18 cellular contexts compared by ENCODE assay signal in genomic region chr2:74438248-74438647, GRCh38. TPM values are rescaled to one million over a fixed set of nuclear protein-coding genes. Genes with fewer than 3 reads are reported as not detected.
A peak's percentile ranks its signal among the peaks of the same experiment; 100 is the strongest.
DNase-seq lines count a peak whose midpoint lies in the region; ATAC-seq, FAIRE-seq and TF ChIP-seq lines count a peak whose summit lies in the region.
"Had no signal": no experiment of that assay in that cellular context is flagged by ENCODE, and none has a peak within 500 bp of the region (broad histone marks: within the 10 kb centered on the region; RNA-seq: fewer than 3 reads in every experiment).

No MANE protein-coding gene starts in this region.

- intact Hi-C loops in PC-3 (cut with micrococcal nuclease): no loop called here
- intact Hi-C loops in activated T-helper 1 cell treated with anti-CD3 and anti-CD28 coated beads, Interleukin-12 subunit alpha, Interleukin-12 subunit beta, Interleukin-2, Interleukin-4 antibody, amounts not matched to agents 30 ng/mL and 10 ng/mL and 1 ng/mL, durations not matched to agents 14 hours and 24 hours and 36 hours (cut with micrococcal nuclease): no loop called here

- H3F3A ChIP-seq in PC-3 (ENCODE audit: low read length, unreplicated experiment): no peaks in the 10 kb centered on the region

- no peaks in the 10 kb centered on the region for H3K9me3 Mint-ChIP-seq in activated T-helper 1 cell treated with anti-CD3 and anti-CD28 coated beads, Interleukin-12 subunit alpha, Interleukin-12 subunit beta, Interleukin-2, Interleukin-4 antibody, amounts not matched to agents 30 ng/mL and 10 ng/mL and 1 ng/mL, durations not matched to agents 14 hours and 24 hours and 36 hours
- H3K9me3 Mint-ChIP-seq: activated CD4-positive, alpha-beta T cell treated with anti-CD3 and anti-CD28 coated beads, Interleukin-2, amount 10 ng/mL, durations not matched to agents 24 days and 14 days; memory B cell had no signal

- POLR2A ChIA-PET in PC-3 (lab: Charles Lee; ENCODE audit: unreplicated experiment): no interaction called here

- no peak overlapping the region for H3K9ac ChIP-seq in PC-3 (ENCODE audit: low read length)
- H3K9ac ChIP-seq in iPS-20b (ENCODE audit: low read depth, low read length): no peak overlapping the region
- no peak overlapping the region for H3K9ac ChIP-seq in skeletal muscle satellite cell (ENCODE audit: low read depth, low read length)

- peak; percentile 13 for FAIRE-seq in GM12891 (lab: Jason Lieb, UNC)
- FAIRE-seq: RCC 7860, TTC549 had no signal

- H3K27me3 ChIP-seq in PC-3 (ENCODE audit: low read length) (no peaks in the 10 kb centered on the region), iPS-20b (ENCODE audit: insufficient read depth, low read length) (peaks cover 15% of the 10 kb centered on the region; the same call in 1 of the 2 replicates), skeletal muscle satellite cell (ENCODE audit: control insufficient read depth, insufficient read depth, low read length) (peaks cover 11% of the 10 kb centered on the region)
- H3K27me3 ChIP-seq: right atrium auricular region, suprapubic skin had no signal

- no peak overlapping the region for H2AFZ ChIP-seq in PC-3 (ENCODE audit: low read length)

- H3K4me3 ChIP-seq in PC-3 (ENCODE audit: low read length) (no peak overlapping the region), iPS-20b (ENCODE audit: low read length) (peak overlapping the region; percentile 7; the same call in 1 of the 2 replicates), skeletal muscle satellite cell (ENCODE audit: low read length) (peak overlapping the region; percentile 8)

- H3K9me3 ChIP-seq in PC-3 (ENCODE audit: low read length) (no peaks in the 10 kb centered on the region), iPS-20b (ENCODE audit: insufficient read depth, low read depth, low read length) (no peaks in the 10 kb centered on the region), skeletal muscle satellite cell (replicated peaks; ENCODE audit: low read length) (no peaks in the 10 kb centered on the region)
- H3K9me3 ChIP-seq: right atrium auricular region, suprapubic skin had no signal

- CTCF ChIA-PET in PC-3 (lab: Charles Lee): no interaction called here

- H3K79me2 ChIP-seq in PC-3 (ENCODE audit: low read length): peaks cover 82% of the 10 kb centered on the region

- TF ChIP-seq CTCF in PC-3 (conservative IDR thresholded peaks at IDR 0.05; ENCODE audit: low read depth, low read length): no peak

- peaks cover 26% of the 10 kb centered on the region for H4K20me1 ChIP-seq in PC-3 (ENCODE audit: low read length)

- no peak for TF ChIP-seq POLR2A in GM12891 (IDR thresholded peaks at IDR 0.05; ENCODE audit: low read depth, low read length)

- no peak overlapping the region for H3K4me3 Mint-ChIP-seq in activated T-helper 1 cell treated with anti-CD3 and anti-CD28 coated beads, Interleukin-12 subunit alpha, Interleukin-12 subunit beta, Interleukin-2, Interleukin-4 antibody, amounts not matched to agents 30 ng/mL and 10 ng/mL and 1 ng/mL, durations not matched to agents 14 hours and 24 hours and 36 hours
- H3K4me3 Mint-ChIP-seq: activated CD4-positive, alpha-beta T cell treated with anti-CD3 and anti-CD28 coated beads, Interleukin-2, amount 10 ng/mL, durations not matched to agents 24 days and 14 days; memory B cell had no signal

- H3K36me3 ChIP-seq in PC-3 (ENCODE audit: low read depth, low read length): peaks cover 11% of the 10 kb centered on the region; the same call in 1 of the 2 replicates
- H3K36me3 ChIP-seq in iPS-20b (ENCODE audit: insufficient read depth, low read depth, low read length): peaks cover 6% of the 10 kb centered on the region; the same call in 1 of the 2 replicates
- no peaks in the 10 kb centered on the region for H3K36me3 ChIP-seq in skeletal muscle satellite cell (ENCODE audit: insufficient read depth, low read length)
- H3K36me3 ChIP-seq: right atrium auricular region, suprapubic skin had no signal

- H3K9me2 ChIP-seq in PC-3 (replicated peaks; ENCODE audit: low read length): no peaks in the 10 kb centered on the region

- H3K4me1 ChIP-seq in PC-3 (ENCODE audit: insufficient read depth, low read length) (peaks cover 26% of the 10 kb centered on the region), iPS-20b (ENCODE audit: insufficient read depth, low read length) (peaks cover 32% of the 10 kb centered on the region), skeletal muscle satellite cell (ENCODE audit: control insufficient read depth, insufficient read depth, low read length) (peaks cover 53% of the 10 kb centered on the region)

- H3K4me1 Mint-ChIP-seq in activated T-helper 1 cell treated with anti-CD3 and anti-CD28 coated beads, Interleukin-12 subunit alpha, Interleukin-12 subunit beta, Interleukin-2, Interleukin-4 antibody, amounts not matched to agents 30 ng/mL and 10 ng/mL and 1 ng/mL, durations not matched to agents 14 hours and 24 hours and 36 hours (ENCODE audit: low read depth): peaks cover 12% of the 10 kb centered on the region

- no peaks in the 10 kb centered on the region for H3K36me3 Mint-ChIP-seq in activated T-helper 1 cell treated with anti-CD3 and anti-CD28 coated beads, Interleukin-12 subunit alpha, Interleukin-12 subunit beta, Interleukin-2, Interleukin-4 antibody, amounts not matched to agents 30 ng/mL and 10 ng/mL and 1 ng/mL, durations not matched to agents 14 hours and 24 hours and 36 hours (ENCODE audit: low read depth)
- H3K36me3 Mint-ChIP-seq: memory B cell had no signal

- H3K4me2 ChIP-seq in PC-3 (ENCODE audit: low read length) (peak overlapping the region; percentile 98; the same call in 1 of the 2 replicates), skeletal muscle satellite cell (ENCODE audit: low read length) (peak overlapping the region; percentile 97)

- H3K27me3 Mint-ChIP-seq in activated T-helper 1 cell treated with anti-CD3 and anti-CD28 coated beads, Interleukin-12 subunit alpha, Interleukin-12 subunit beta, Interleukin-2, Interleukin-4 antibody, amounts not matched to agents 30 ng/mL and 10 ng/mL and 1 ng/mL, durations not matched to agents 14 hours and 24 hours and 36 hours (ENCODE audit: insufficient read depth): peaks cover 21% of the 10 kb centered on the region

- H3K27ac Mint-ChIP-seq in activated T-helper 1 cell treated with anti-CD3 and anti-CD28 coated beads, Interleukin-12 subunit alpha, Interleukin-12 subunit beta, Interleukin-2, Interleukin-4 antibody, amounts not matched to agents 30 ng/mL and 10 ng/mL and 1 ng/mL, durations not matched to agents 14 hours and 24 hours and 36 hours: no peak overlapping the region
- H3K27ac Mint-ChIP-seq: activated CD4-positive, alpha-beta T cell treated with anti-CD3 and anti-CD28 coated beads, Interleukin-2, amount 10 ng/mL, durations not matched to agents 24 days and 14 days; memory B cell had no signal

- ATAC-seq in PC-3: no peak
- ATAC-seq: esophagus mucosa had no signal

- H3K27ac ChIP-seq in PC-3 (ENCODE audit: low read length) (no peak overlapping the region), iPS-20b (ENCODE audit: low read length) (no peak overlapping the region)
- H3K27ac ChIP-seq: suprapubic skin had no signal

- no TSS peak for BruUV-seq in PC-3 (replicated peaks; lab: Mats Ljungman, UMichigan)

- DNase-seq in GM12891 (ENCODE audit: insufficient read length, low spot score) (no peak), PC-3 (no peak), DMS153 (lab: John Stamatoyannopoulos, UW) (no peak), NCI-H82 (lab: John Stamatoyannopoulos, UW) (no peak)
- DNase-seq in activated T-helper 1 cell treated with anti-CD3 and anti-CD28 coated beads, Interleukin-12 subunit alpha, Interleukin-12 subunit beta, Interleukin-2, Interleukin-4 antibody, amounts not matched to agents 30 ng/mL and 10 ng/mL and 1 ng/mL, durations not matched to agents 14 hours and 24 hours and 36 hours (ENCODE audit: low spot score): no peak
- DNase-seq: activated CD4-positive, alpha-beta T cell treated with anti-CD3 and anti-CD28 coated beads, Interleukin-2, amount 10 ng/mL, durations not matched to agents 24 days and 14 days; activated naive CD4-positive, alpha-beta T cell treated with anti-CD3 and anti-CD28 coated beads, Interleukin-2, amount 50 U/mL, for 16 hours; activated T-cell treated with anti-CD3 and anti-CD28 coated beads for 4 hours; AML-193; NCI-H1417 treated with DMSO at 0.1 percent for 48 hours had no signal

TF ChIP-seq in GM12891, 5 proteins besides CTCF, POLR2A, EP300 and RAD21 (continues in another document):
- no peak for TF ChIP-seq TAF1 (IDR thresholded peaks at IDR 0.05; ENCODE audit: low read depth, low read length)
- TF ChIP-seq PAX5 (IDR thresholded peaks at IDR 0.05; ENCODE audit: insufficient read depth, low read length, severe bottlenecking): no peak

RNA-seq across cellular contexts. Expression of gene RTKN, which starts 3.5 kb away (rescaled TPM):
- 7.9 TPM for polyA plus RNA-seq in GM12891 (2012; ENCODE audit: low read depth, missing spikeins)
- total RNA-seq in PC-3 (2014; rRNA removed): 90.5 and 138 TPM in 2 replicates
- 6.8 and 7.6 TPM in 2 replicates for total RNA-seq in skeletal muscle satellite cell (2012; rRNA removed)
- total RNA-seq in activated T-helper 1 cell treated with anti-CD3 and anti-CD28 coated beads, Interleukin-12 subunit alpha, Interleukin-12 subunit beta, Interleukin-2, Interleukin-4 antibody, amounts not matched to agents 30 ng/mL and 10 ng/mL and 1 ng/mL, durations not matched to agents 14 hours and 24 hours and 36 hours: 4.0 and 4.2 TPM in 2 replicates

RNA-seq across cellular contexts. Expression of gene INO80B, which starts 16.6 kb away (rescaled TPM):
- polyA plus RNA-seq in GM12891 (2012; ENCODE audit: low read depth, missing spikeins): 23.3 TPM
- 26.2 and 34.6 TPM in 2 replicates for total RNA-seq in PC-3 (2014; rRNA removed)
- 8.1 and 13.8 TPM in 2 replicates for total RNA-seq in skeletal muscle satellite cell (2012; rRNA removed)
- total RNA-seq in activated T-helper 1 cell treated with anti-CD3 and anti-CD28 coated beads, Interleukin-12 subunit alpha, Interleukin-12 subunit beta, Interleukin-2, Interleukin-4 antibody, amounts not matched to agents 30 ng/mL and 10 ng/mL and 1 ng/mL, durations not matched to agents 14 hours and 24 hours and 36 hours: 67.8 and 70.0 TPM in 2 replicates

RNA-seq across cellular contexts. Expression of gene WDR54, which starts 16.7 kb away (rescaled TPM):
- polyA plus RNA-seq in GM12891 (2012; ENCODE audit: low read depth, missing spikeins): 85.4 TPM
- total RNA-seq in PC-3 (2014; rRNA removed): 38.8 and 41.0 TPM in 2 replicates
- 55.8 and 62.0 TPM in 2 replicates for total RNA-seq in skeletal muscle satellite cell (2012; rRNA removed)
- total RNA-seq in activated T-helper 1 cell treated with anti-CD3 and anti-CD28 coated beads, Interleukin-12 subunit alpha, Interleukin-12 subunit beta, Interleukin-2, Interleukin-4 antibody, amounts not matched to agents 30 ng/mL and 10 ng/mL and 1 ng/mL, durations not matched to agents 14 hours and 24 hours and 36 hours: 56.4 and 58.6 TPM in 2 replicates

RNA-seq across cellular contexts. Expression of gene C2orf81, which starts 16.8 kb away (rescaled TPM):
- 6.7 TPM for polyA plus RNA-seq in GM12891 (2012; ENCODE audit: low read depth, missing spikeins)
- total RNA-seq in PC-3 (2014; rRNA removed): 1.6 and 2.4 TPM in 2 replicates
- 1.3 TPM in 2 replicates for total RNA-seq in skeletal muscle satellite cell (2012; rRNA removed)
- 1.9 and 2.4 TPM in 2 replicates for total RNA-seq in activated T-helper 1 cell treated with anti-CD3 and anti-CD28 coated beads, Interleukin-12 subunit alpha, Interleukin-12 subunit beta, Interleukin-2, Interleukin-4 antibody, amounts not matched to agents 30 ng/mL and 10 ng/mL and 1 ng/mL, durations not matched to agents 14 hours and 24 hours and 36 hours

RNA-seq across cellular contexts. Expression of gene WBP1, which starts 20.0 kb away (rescaled TPM):
- polyA plus RNA-seq in GM12891 (2012; ENCODE audit: low read depth, missing spikeins): 66.8 TPM
- total RNA-seq in PC-3 (2014; rRNA removed): 57.5 and 64.4 TPM in 2 replicates
- total RNA-seq in skeletal muscle satellite cell (2012; rRNA removed): 17.0 and 18.6 TPM in 2 replicates
- total RNA-seq in activated T-helper 1 cell treated with anti-CD3 and anti-CD28 coated beads, Interleukin-12 subunit alpha, Interleukin-12 subunit beta, Interleukin-2, Interleukin-4 antibody, amounts not matched to agents 30 ng/mL and 10 ng/mL and 1 ng/mL, durations not matched to agents 14 hours and 24 hours and 36 hours: 32.6 and 35.3 TPM in 2 replicates

Comparison
In these comparisons a context has a peak if more than half of its experiments do, and no peak if none do; other contexts are left out.
1. RNA of gene RTKN, which starts 3.5 kb away (total RNA-seq): 90.5 to 138 TPM in PC-3; 4.0 to 4.2 TPM in activated T-helper 1 cell treated with anti-CD3 and anti-CD28 coated beads, Interleukin-12 subunit alpha, Interleukin-12 subunit beta, Interleukin-2, Interleukin-4 antibody, amounts not matched to agents 30 ng/mL and 10 ng/mL and 1 ng/mL, durations not matched to agents 14 hours and 24 hours and 36 hours; every median in the first group is over 10 times any median in the second.